ENCODE assay signal across 3 cellular contexts in the genomic region with DNA sequence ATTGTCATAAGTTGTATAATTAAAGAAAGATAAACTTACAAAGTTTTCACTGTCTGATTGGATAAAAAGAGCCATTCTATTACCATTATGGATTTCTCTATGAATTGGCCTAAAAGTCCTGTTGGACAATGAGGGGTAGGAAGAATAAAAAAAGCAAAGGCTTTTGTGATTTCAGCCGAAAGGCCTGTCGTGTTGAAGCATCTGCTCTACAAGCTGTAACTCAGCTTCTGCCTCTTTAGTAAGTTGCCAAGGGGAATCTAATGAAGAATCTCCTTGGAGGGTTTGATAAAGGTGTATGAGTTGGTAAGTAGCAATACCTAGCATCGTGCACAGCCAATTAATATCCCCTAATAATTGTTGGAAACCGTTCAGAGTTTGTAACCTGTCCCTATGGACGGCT. TPM values are rescaled to one million over a fixed set of nuclear protein-coding genes. Genes with fewer than 3 reads are reported as not detected.
"Had no signal": no experiment of that assay in that cellular context is flagged by ENCODE, and none has a peak within 500 bp of the region (broad histone marks: within the 10 kb centered on the region; RNA-seq: fewer than 3 reads in every experiment).

No MANE protein-coding gene starts in this region.

- H3K4me3 ChIP-seq: GM12878 had no signal

- ATAC-seq: GM12878 had no signal

- DNase-seq: GDM1, GF-D8 had no signal

RNA-seq across cellular contexts. Expression of a gene that starts 25.2 kb away (rescaled TPM):
- total RNA-seq: GM12878 had no signal

RNA-seq across cellular contexts. Expression of a gene that starts 56.0 kb away (rescaled TPM):
- total RNA-seq: GM12878 had no signal
